Comparison of ENCODE assay signal across 10 cellular contexts in the genomic region with DNA sequence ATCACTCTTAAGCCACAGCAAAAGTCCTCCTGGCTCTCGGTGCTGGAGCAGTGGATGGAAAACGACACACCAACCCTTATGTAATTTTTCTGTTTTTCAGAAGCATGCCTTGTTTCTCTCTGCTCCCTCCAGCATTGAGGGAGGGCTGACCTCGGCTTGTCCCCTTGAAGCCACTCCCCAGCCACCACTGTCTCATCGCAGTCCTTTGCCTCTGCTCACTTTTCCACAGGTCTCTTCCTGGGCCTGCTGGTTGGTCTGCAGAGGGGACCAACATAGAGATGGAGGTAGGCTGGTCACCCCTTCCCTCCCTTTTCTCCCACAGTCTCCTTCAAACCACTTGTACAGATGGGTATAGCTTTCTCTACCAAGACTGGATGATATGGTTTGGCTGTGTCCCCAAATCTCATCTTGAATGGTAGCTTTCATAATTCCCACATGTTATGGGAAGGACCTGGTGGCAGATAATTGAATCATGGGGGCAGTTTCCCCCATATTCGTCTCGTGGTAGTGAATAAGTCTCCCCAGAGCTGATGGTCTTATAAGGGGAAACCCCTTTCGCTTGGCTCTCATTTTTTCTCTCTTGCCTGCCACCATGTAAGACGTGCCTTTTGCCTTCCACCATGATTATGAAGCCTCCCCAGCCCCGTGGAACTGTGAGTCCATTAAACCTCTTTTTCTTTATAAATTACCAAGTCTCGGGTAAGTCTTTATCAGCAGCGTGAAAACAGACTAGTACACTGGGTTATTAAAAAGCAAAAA. TPM values are rescaled to one million over a fixed set of nuclear protein-coding genes. Genes with fewer than 3 reads are reported as not detected.
DNase-seq lines count a peak whose midpoint lies in the region; ATAC-seq, FAIRE-seq and TF ChIP-seq lines count a peak whose summit lies in the region.
"Had no signal": no experiment of that assay in that cellular context is flagged by ENCODE, and none has a peak within 500 bp of the region (broad histone marks: within the 10 kb centered on the region; RNA-seq: fewer than 3 reads in every experiment).

No MANE protein-coding gene starts in this region.

- no peaks in the 10 kb centered on the region for H3K9me1 ChIP-seq in keratinocyte (ENCODE audit: control insufficient read depth, extremely low read depth, insufficient read depth, low read length)

- ATAC-seq in activated T-cell treated with anti-CD3 and anti-CD28 coated beads, Interleukin-2, amount 50 U/mL, for 4 hours: no peak

- H3K79me2 ChIP-seq in keratinocyte (ENCODE audit: control insufficient read depth, insufficient read depth, low read length): peaks cover 4% of the 10 kb centered on the region

- FAIRE-seq in keratinocyte (lab: Jason Lieb, UNC): no peak

- POLR2A ChIA-PET in activated CD4-positive, alpha-beta memory T cell treated with anti-CD3 and anti-CD28 coated beads, Interleukin-2, amount 10 ng/mL, durations not matched to agents 7 days and 5 days (lab: Charles Lee): interaction anchor here (1.0 kb wide), 1 partner anchor 14 kb away, joined by 6 read pairs; a partner anchor contains a TSS

- H3K9ac ChIP-seq in keratinocyte (ENCODE audit: control insufficient read depth, extremely low read depth, insufficient read depth, low read length) (no peak overlapping the region), stomach smooth muscle (ENCODE audit: low read length in 2 of 2) (no peak overlapping the region)

- H3K27me3 Mint-ChIP-seq in activated T-cell treated with anti-CD3 and anti-CD28 coated beads, Interleukin-2, amount 50 U/mL, for 4 hours (ENCODE audit: low read depth): peaks cover 1% of the 10 kb centered on the region
- H3K27me3 Mint-ChIP-seq in activated CD4-positive, alpha-beta memory T cell treated with anti-CD3 and anti-CD28 coated beads, Interleukin-2, amount 10 ng/mL, durations not matched to agents 7 days and 5 days: peaks cover 6% of the 10 kb centered on the region

- H3K27ac ChIP-seq in keratinocyte (ENCODE audit: control insufficient read depth, insufficient read depth, low read length) (no peak overlapping the region), stomach smooth muscle (ENCODE audit: low read length) (no peak overlapping the region)

- H4K20me1 ChIP-seq in keratinocyte (ENCODE audit: control insufficient read depth, extremely low read depth, insufficient read depth, low read length): no peaks in the 10 kb centered on the region

- DNase-seq in activated T-cell treated with anti-CD3 and anti-CD28 coated beads, Interleukin-2, amount 50 U/mL, for 4 hours: no peak
- DNase-seq in activated T-cell treated with anti-CD3 and anti-CD28 coated beads for 4 hours: no peak
- no peak for DNase-seq in activated CD4-positive, alpha-beta memory T cell treated with anti-CD3 and anti-CD28 coated beads, Interleukin-2, amount 10 ng/mL, durations not matched to agents 7 days and 5 days
- DNase-seq in keratinocyte (ENCODE audit: low read depth, low spot score): no peak
- DNase-seq in 8988T: no peak
- no peak for DNase-seq in DMS153 (lab: John Stamatoyannopoulos, UW)
- no peak for DNase-seq in foreskin fibroblast
- DNase-seq: activated CD4-positive, alpha-beta T cell treated with anti-CD3 and anti-CD28 coated beads for 48 hours; nucleus accumbens had no signal

- dilution Hi-C loops in keratinocyte (cut with MboI; ENCODE audit: extremely low pct_ligation_motif_present, low sequenced_read_pairs): no loop called here

- TF ChIP-seq CTCF in keratinocyte (optimal IDR thresholded peaks at IDR 0.05 in 1 of 3, IDR thresholded peaks at IDR 0.05 in 1 of 3, conservative IDR thresholded peaks at IDR 0.05 in 1 of 3; ENCODE audit: extremely low read depth in 1 of 3, insufficient read depth in 2 of 3, low read length in 3 of 3) (no peak), foreskin fibroblast (IDR thresholded peaks at IDR 0.05; ENCODE audit: low read depth, low read length) (no peak)

- no peaks in the 10 kb centered on the region for H3K9me3 ChIP-seq in keratinocyte (ENCODE audit: control insufficient read depth, low read depth, low read length)
- no peaks in the 10 kb centered on the region for H3K9me3 ChIP-seq in stomach smooth muscle (ENCODE audit: control insufficient read depth in 2 of 2, low read length in 2 of 2)

- no peak overlapping the region for H3K27ac Mint-ChIP-seq in activated CD4-positive, alpha-beta memory T cell treated with anti-CD3 and anti-CD28 coated beads, Interleukin-2, amount 10 ng/mL, durations not matched to agents 7 days and 5 days

- H3K36me3 ChIP-seq in keratinocyte (ENCODE audit: control insufficient read depth in 2 of 2, extremely low read depth in 1 of 2, insufficient read depth in 2 of 2, low read length in 2 of 2) (no peaks in the 10 kb centered on the region), stomach smooth muscle (ENCODE audit: control insufficient read depth in 2 of 2, insufficient read depth in 2 of 2, low read length in 2 of 2) (no peaks in the 10 kb centered on the region)

- no peak overlapping the region for H3K4me2 ChIP-seq in keratinocyte (ENCODE audit: control insufficient read depth, extremely low read depth, insufficient read depth, low read depth, low read length)

- H3K4me1 Mint-ChIP-seq in activated T-cell treated with anti-CD3 and anti-CD28 coated beads, Interleukin-2, amount 50 U/mL, for 4 hours (ENCODE audit: low read depth): peaks cover 11% of the 10 kb centered on the region
- H3K4me1 Mint-ChIP-seq in activated CD4-positive, alpha-beta memory T cell treated with anti-CD3 and anti-CD28 coated beads, Interleukin-2, amount 10 ng/mL, durations not matched to agents 7 days and 5 days: peaks cover 24% of the 10 kb centered on the region

- H3K27me3 ChIP-seq in keratinocyte (ENCODE audit: control insufficient read depth, extremely low read depth, insufficient read depth, low read length) (no peaks in the 10 kb centered on the region), stomach smooth muscle (ENCODE audit: control insufficient read depth in 1 of 2, insufficient read depth in 2 of 2, low read length in 2 of 2) (no peaks in the 10 kb centered on the region)

- peak overlapping the region; percentile 91 for H3K4me3 Mint-ChIP-seq in activated T-cell treated with anti-CD3 and anti-CD28 coated beads, Interleukin-2, amount 50 U/mL, for 4 hours
- peak overlapping the region; percentile 30 for H3K4me3 Mint-ChIP-seq in activated CD4-positive, alpha-beta memory T cell treated with anti-CD3 and anti-CD28 coated beads, Interleukin-2, amount 10 ng/mL, durations not matched to agents 7 days and 5 days

- no peaks in the 10 kb centered on the region for H3K9me3 Mint-ChIP-seq in activated T-cell treated with anti-CD3 and anti-CD28 coated beads, Interleukin-2, amount 50 U/mL, for 4 hours
- peaks cover 3% of the 10 kb centered on the region for H3K9me3 Mint-ChIP-seq in activated CD4-positive, alpha-beta memory T cell treated with anti-CD3 and anti-CD28 coated beads, Interleukin-2, amount 10 ng/mL, durations not matched to agents 7 days and 5 days

- CTCF ChIA-PET in activated CD4-positive, alpha-beta memory T cell treated with anti-CD3 and anti-CD28 coated beads, Interleukin-2, amount 10 ng/mL, durations not matched to agents 7 days and 5 days (lab: Charles Lee): no interaction called here

- H3K36me3 Mint-ChIP-seq in activated T-cell treated with anti-CD3 and anti-CD28 coated beads, Interleukin-2, amount 50 U/mL, for 4 hours (ENCODE audit: insufficient read depth): no peaks in the 10 kb centered on the region
- no peaks in the 10 kb centered on the region for H3K36me3 Mint-ChIP-seq in activated CD4-positive, alpha-beta memory T cell treated with anti-CD3 and anti-CD28 coated beads, Interleukin-2, amount 10 ng/mL, durations not matched to agents 7 days and 5 days (ENCODE audit: low read depth)

- H2AFZ ChIP-seq in keratinocyte (ENCODE audit: control insufficient read depth, low read length): peak overlapping the region; percentile 7

- H3K4me1 ChIP-seq in keratinocyte (ENCODE audit: control insufficient read depth, extremely low read depth, insufficient read depth, low read length) (peaks cover 4% of the 10 kb centered on the region), stomach smooth muscle (ENCODE audit: control insufficient read depth, insufficient read depth, low read length) (peaks cover 17% of the 10 kb centered on the region)

- no peak overlapping the region for H3K4me3 ChIP-seq in keratinocyte (ENCODE audit: control insufficient read depth in 2 of 3, extremely low read depth in 1 of 3, insufficient read depth in 2 of 3, low read depth in 1 of 3, low read length in 3 of 3)
- H3K4me3 ChIP-seq in stomach smooth muscle (ENCODE audit: low read length in 2 of 2): peak overlapping the region; percentile 85 to 95
- no peak overlapping the region for H3K4me3 ChIP-seq in foreskin fibroblast (ENCODE audit: low read depth in 1 of 2, low read length in 2 of 2)

RNA-seq across cellular contexts. Expression of a gene that starts 14.3 kb away (rescaled TPM):
- 10 to 100 TPM; 42.9 to 55.4 (median 50.8) TPM for total RNA-seq in activated T-cell treated with anti-CD3 and anti-CD28 coated beads, Interleukin-2, amount 50 U/mL, for 4 hours
- 10 to 100 TPM; 68.3 to 74.8 TPM for total RNA-seq in activated CD4-positive, alpha-beta memory T cell treated with anti-CD3 and anti-CD28 coated beads, Interleukin-2, amount 10 ng/mL, durations not matched to agents 7 days and 5 days
- polyA plus RNA-seq in keratinocyte: 34.7 to 68.6 TPM (median 46.7 TPM) in 3 replicates
- 61.6 TPM for polyA plus RNA-seq in keratinocyte (2011; ENCODE audit: low read depth)
- polyA plus RNA-seq in keratinocyte (2011; cell fraction: cytosol; rRNA removed): 29.3 and 50.5 TPM in 2 replicates
- polyA plus RNA-seq in keratinocyte (2011; cell fraction: nucleus; rRNA removed): 76.1 and 104 TPM in 2 replicates
- 44.2 and 83.2 TPM in 2 replicates for polyA plus RNA-seq in keratinocyte (2012; ENCODE audit: low replicate concordance)
- 14.4 to 53.8 TPM (median 38.9 TPM) in 3 replicates for polyA minus RNA-seq in keratinocyte
- 46.4 TPM for polyA minus RNA-seq in keratinocyte (2011; cell fraction: cytosol; rRNA and poly(A)+ RNA removed)
- polyA minus RNA-seq in keratinocyte (2011; cell fraction: nucleus; rRNA and poly(A)+ RNA removed): 34.4 and 46.0 TPM in 2 replicates

Comparison
In these comparisons a context has a peak if more than half of its experiments do, and no peak if none do; other contexts are left out.
1. H3K4me3 ChIP-seq: peak in stomach smooth muscle (2 of 2); none in keratinocyte (0 of 3) and foreskin fibroblast (0 of 2).